8 cellular contexts compared by ENCODE assay signal in the genomic region with DNA sequence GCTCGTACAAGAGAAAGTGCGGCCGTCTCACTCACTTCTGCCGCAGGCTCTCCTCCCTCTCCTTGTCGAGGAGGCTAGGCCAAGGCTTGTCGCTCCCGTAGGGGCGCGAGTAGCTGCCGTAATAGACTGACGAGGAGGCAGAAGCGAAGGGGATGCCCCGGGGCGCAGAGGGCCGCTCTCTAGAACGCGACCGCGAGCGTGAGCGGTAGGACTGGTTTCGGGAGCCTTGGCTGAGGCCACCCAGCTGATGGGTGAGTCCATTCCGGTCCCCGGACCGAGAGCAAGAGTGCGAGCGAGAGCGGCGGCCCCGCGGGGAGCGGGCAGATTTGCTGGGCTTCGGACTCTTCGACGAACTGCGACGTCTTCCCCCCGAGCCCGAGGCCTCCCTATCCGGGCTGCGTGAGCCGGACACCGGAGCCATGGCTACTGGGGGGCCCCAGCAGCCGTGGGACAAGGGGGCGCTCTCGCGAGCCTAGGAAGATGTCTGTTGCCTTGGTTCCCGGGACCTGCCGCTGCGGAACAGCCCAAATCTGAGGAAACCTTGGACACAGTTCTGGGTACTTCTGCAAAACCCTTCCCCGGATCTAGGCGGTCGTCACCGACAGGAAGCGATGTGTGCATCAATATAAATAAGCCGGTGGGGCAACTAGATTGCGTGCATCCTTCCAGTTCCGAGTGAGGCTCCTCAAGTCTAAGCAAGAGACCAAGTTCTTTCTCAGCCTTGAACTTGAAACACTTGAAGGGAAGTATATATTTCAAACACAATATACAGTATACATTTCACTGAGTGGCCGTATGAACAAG. TPM values are rescaled to one million over a fixed set of nuclear protein-coding genes. Genes with fewer than 3 reads are reported as not detected.
DNase-seq lines count a peak whose midpoint lies in the region; ATAC-seq and TF ChIP-seq lines count a peak whose summit lies in the region.

Gene NKAP (minus strand): TSS at position 567 of the 804 bp plus-strand sequence. CDS start 146 bp downstream, at position 421.

- dilution Hi-C loops in mammary epithelial cell (cut with HindIII; ENCODE audit: low sequenced_read_pairs): no loop called here

- BruUV-seq in mammary epithelial cell (replicated peaks; lab: Mats Ljungman, UMichigan): TSS peak; percentile 63

- TF ChIP-seq CTCF in AG04450 (IDR thresholded peaks at IDR 0.05; ENCODE audit: low read depth, low read length) (no peak), WERI-Rb-1 (IDR thresholded peaks at IDR 0.05; ENCODE audit: low read depth, low read length) (no peak), mammary epithelial cell (conservative IDR thresholded peaks at IDR 0.05 in 1 of 2, IDR thresholded peaks at IDR 0.05 in 1 of 2; ENCODE audit: extremely low read depth in 1 of 2, insufficient read depth in 1 of 2, low read depth in 1 of 2, low read length in 2 of 2) (no peak)

- POLR2A ChIA-PET in AG04450 (lab: Yijun Ruan, JAX): no interaction called here

- H4K20me1 ChIP-seq in mammary epithelial cell (ENCODE audit: insufficient read depth, low read length): no peaks in the 10 kb centered on the region

- WGBS in mammary epithelial cell (ENCODE audit: low coverage, missing lambda C conversion rate): 37% methylated on average over 23 of the region's 59 CpGs

- peak within 1 kb of the TSS; percentile 64 for H3K4me2 ChIP-seq in mammary epithelial cell (ENCODE audit: insufficient read depth, low read depth, low read length)

- no peaks in the 10 kb centered on the region for H3K36me3 ChIP-seq in WERI-Rb-1
- H3K36me3 ChIP-seq in mammary epithelial cell (ENCODE audit: insufficient read depth, low read length): no peaks in the 10 kb centered on the region
- no peaks in the 10 kb centered on the region for H3K36me3 ChIP-seq in skeletal muscle tissue (ENCODE audit: control insufficient read depth in 3 of 3, insufficient read depth in 3 of 3, low read length in 3 of 3)

- DNase-seq in AG04450 (ENCODE audit: low read depth, low spot score) (peak; percentile 84), NCI-H2171 treated with DMSO at 0.1 percent for 48 hours (lab: John Stamatoyannopoulos, UW) (peak; percentile 85), WERI-Rb-1 (peak; percentile 85), mammary epithelial cell (peak; percentile 87)

- H2AFZ ChIP-seq in mammary epithelial cell (ENCODE audit: low read depth, low read length): peak within 1 kb of the TSS; percentile 89

- in situ Hi-C loops in mammary epithelial cell (cut with MboI; ENCODE audit: low sequenced_read_pairs in 2 of 2): no loop called here

- H3K27me3 ChIP-seq in AG04450 (ENCODE audit: control insufficient read depth, insufficient read depth, low read length): no peaks in the 10 kb centered on the region
- H3K27me3 ChIP-seq in WERI-Rb-1 (ENCODE audit: insufficient read depth, low read depth, severe bottlenecking): no peaks in the 10 kb centered on the region
- H3K27me3 ChIP-seq in mammary epithelial cell (ENCODE audit: insufficient read depth, low read length): no peaks in the 10 kb centered on the region
- H3K27me3 ChIP-seq in skeletal muscle tissue (ENCODE audit: control insufficient read depth in 3 of 3, insufficient read depth in 3 of 3, low read length in 3 of 3): no peaks in the 10 kb centered on the region

- H3K9ac ChIP-seq in mammary epithelial cell (ENCODE audit: insufficient read depth, low read length) (peak within 1 kb of the TSS; percentile 80), skeletal muscle tissue (ENCODE audit: low read depth in 1 of 3, low read length in 3 of 3) (peak within 1 kb of the TSS; percentile 87 to 91 (median 90))

- intact Hi-C loops in mammary epithelial cell (cut with micrococcal nuclease): loop anchor here (1.0 to 5.0 kb wide), 4 partner anchors 49 to 251 kb away; partner anchors contain the start of genes RPL39 and SEPTIN6

- ATAC-seq in GM18873 (IDR thresholded peaks at IDR 0.05; ENCODE audit: low FRiP score, unreplicated experiment): peak; percentile 70
- peak; percentile 74 for ATAC-seq in HG03135 (IDR thresholded peaks at IDR 0.05; ENCODE audit: unreplicated experiment)

- H3K27ac ChIP-seq in AG04450 (ENCODE audit: low read depth, low read length): peak within 1 kb of the TSS; percentile 89
- peak within 1 kb of the TSS; percentile 70 for H3K27ac ChIP-seq in WERI-Rb-1
- H3K27ac ChIP-seq in mammary epithelial cell (ENCODE audit: insufficient read depth, low read depth, low read length): peak within 1 kb of the TSS; percentile 77
- peak within 1 kb of the TSS; percentile 86 for H3K27ac ChIP-seq in skeletal muscle tissue (ENCODE audit: low read depth, low read length)

- no peaks in the 10 kb centered on the region for H3K9me3 ChIP-seq in AG04450 (ENCODE audit: control insufficient read depth, insufficient read depth, low read length)
- H3K9me3 ChIP-seq in WERI-Rb-1 (ENCODE audit: severe bottlenecking): no peaks in the 10 kb centered on the region
- H3K9me3 ChIP-seq in mammary epithelial cell (replicated peaks; ENCODE audit: insufficient read depth, low read length): peaks cover 2% of the 10 kb centered on the region
- H3K9me3 ChIP-seq in iPS-18c (ENCODE audit: control insufficient read depth, insufficient read depth, low read length): peaks cover 2% of the 10 kb centered on the region
- H3K9me3 ChIP-seq in skeletal muscle tissue (ENCODE audit: control insufficient read depth in 3 of 3, low read length in 3 of 3): no peaks in the 10 kb centered on the region

- H3K4me1 ChIP-seq in mammary epithelial cell (ENCODE audit: insufficient read depth, low read length) (peaks cover 5% of the 10 kb centered on the region), skeletal muscle tissue (ENCODE audit: control insufficient read depth in 3 of 3, insufficient read depth in 3 of 3, low read length in 3 of 3) (peaks cover 4 to 15% (median 11%) of the 10 kb centered on the region in 3 donors)

- peak within 1 kb of the TSS; percentile 72 for H3K4me3 ChIP-seq in AG04450 (ENCODE audit: low read depth, low read length)
- peak within 1 kb of the TSS; percentile 60 for H3K4me3 ChIP-seq in WERI-Rb-1 (ENCODE audit: low read depth, low read length)
- peak within 1 kb of the TSS; percentile 57 to 69 (median 62) for H3K4me3 ChIP-seq in mammary epithelial cell (replicated peaks in 1 of 3; ENCODE audit: insufficient read depth in 1 of 3, low read depth in 2 of 3, low read length in 3 of 3)
- H3K4me3 ChIP-seq in iPS-18c (ENCODE audit: insufficient read depth, low read depth, low read length): peak within 1 kb of the TSS; percentile 47
- peak within 1 kb of the TSS; percentile 83 to 89 (median 86) for H3K4me3 ChIP-seq in skeletal muscle tissue (ENCODE audit: low read length in 3 of 3)

- H3K79me2 ChIP-seq in mammary epithelial cell (ENCODE audit: insufficient read depth, low read length): peaks cover 16% of the 10 kb centered on the region

- CTCF ChIA-PET in AG04450 (lab: Charles Lee) (no interaction called here), mammary epithelial cell (lab: Charles Lee; ENCODE audit: low non-redundant PET) (interaction anchor here (0.6 kb wide), 1 partner anchor 434 kb away, joined by 3 read pairs; no protein-coding TSS in a partner anchor)

RNA-seq across cellular contexts. Expression of gene NKAP, which starts in this region (rescaled TPM):
- 3.8 and 5.0 TPM in 2 replicates for polyA plus RNA-seq in AG04450 (2011; rRNA removed)
- 1.7 and 1.9 TPM in 2 replicates for polyA minus RNA-seq in AG04450 (2011; rRNA and poly(A)+ RNA removed)
- total RNA-seq in mammary epithelial cell: 1 to 10 TPM; 3.0 to 8.1 TPM
- 2.5 TPM for polyA plus RNA-seq in mammary epithelial cell
- polyA minus RNA-seq in mammary epithelial cell: 2.5 TPM
- total RNA-seq in skeletal muscle tissue: 4.2 TPM

Comparison
In these comparisons a context has a peak if more than half of its experiments do, and no peak if none do; other contexts are left out.
1. Peak in every context shown above with its lines: DNase-seq, ATAC-seq, H3K4me3 ChIP-seq and H3K27ac ChIP-seq.